ENCODE assay signal across 18 cellular contexts in the genomic region with DNA sequence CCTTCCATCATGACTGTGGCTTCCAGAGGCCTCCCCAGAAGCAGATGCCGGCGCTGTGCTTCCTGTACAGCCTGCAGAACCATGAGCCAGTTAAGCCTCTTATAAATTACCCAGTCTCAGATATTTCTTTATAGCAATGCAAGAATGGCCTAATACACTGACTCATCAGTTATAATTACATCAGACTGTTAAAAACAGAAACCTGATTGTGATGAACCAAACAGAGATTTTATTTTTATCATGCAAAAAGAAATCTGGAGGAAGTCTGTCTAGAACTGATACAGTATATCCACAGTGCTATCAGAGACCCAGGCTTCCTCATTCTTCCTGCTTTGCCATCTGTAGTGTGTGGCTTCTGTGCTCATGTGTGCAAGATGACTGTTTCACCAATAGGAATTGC.
DNase-seq lines count a peak whose midpoint lies in the region; FAIRE-seq and TF ChIP-seq lines count a peak whose summit lies in the region.
"Had no signal": no experiment of that assay in that cellular context is flagged by ENCODE, and none has a peak within 500 bp of the region (broad histone marks: within the 10 kb centered on the region; RNA-seq: fewer than 3 reads in every experiment).

No MANE protein-coding gene starts in this region.

- H3K4me1 ChIP-seq in keratinocyte (ENCODE audit: control insufficient read depth, extremely low read depth, insufficient read depth, low read length) (no peaks in the 10 kb centered on the region), prostate gland (replicated peaks) (no peaks in the 10 kb centered on the region)

- WGBS in prostate gland, result 93% methylated on average over 2 of the region's 2 CpGs

- H3K9ac ChIP-seq in keratinocyte (ENCODE audit: control insufficient read depth, extremely low read depth, insufficient read depth, low read length), result no peak overlapping the region

- H3K4me3 Mint-ChIP-seq in type B pancreatic cell, result no peak overlapping the region
- H3K4me3 Mint-ChIP-seq: CD4-positive, alpha-beta memory T cell; HFFc6 had no signal

- H3K4me2 ChIP-seq in keratinocyte (ENCODE audit: control insufficient read depth, extremely low read depth, insufficient read depth, low read depth, low read length), result no peak overlapping the region

- H3K27ac ChIP-seq in keratinocyte (ENCODE audit: control insufficient read depth, insufficient read depth, low read length), result no peak overlapping the region
- no peak overlapping the region for H3K27ac ChIP-seq in prostate gland

- H2AFZ ChIP-seq in keratinocyte (ENCODE audit: control insufficient read depth, low read length), result no peak overlapping the region

- no peaks in the 10 kb centered on the region for H3K4me1 Mint-ChIP-seq in type B pancreatic cell (ENCODE audit: unreplicated experiment)
- H3K4me1 Mint-ChIP-seq: CD4-positive, alpha-beta memory T cell had no signal

- H3K27me3 ChIP-seq in keratinocyte (ENCODE audit: control insufficient read depth, extremely low read depth, insufficient read depth, low read length) (no peaks in the 10 kb centered on the region), prostate gland (replicated peaks; ENCODE audit: insufficient read depth) (no peaks in the 10 kb centered on the region)

- dilution Hi-C loops in keratinocyte (cut with MboI; ENCODE audit: extremely low pct_ligation_motif_present, low sequenced_read_pairs), result no loop called here

- no peaks in the 10 kb centered on the region for H3K9me3 Mint-ChIP-seq in type B pancreatic cell

- peaks cover 3% of the 10 kb centered on the region for H3K27me3 Mint-ChIP-seq in type B pancreatic cell

- TF ChIP-seq CTCF in keratinocyte (optimal IDR thresholded peaks at IDR 0.05 in 1 of 3, IDR thresholded peaks at IDR 0.05 in 1 of 3, conservative IDR thresholded peaks at IDR 0.05 in 1 of 3; ENCODE audit: extremely low read depth in 1 of 3, insufficient read depth in 2 of 3, low read length in 3 of 3), result no peak
- TF ChIP-seq CTCF in prostate gland (IDR thresholded peaks at IDR 0.05), result no peak
- no peak for TF ChIP-seq CTCF in type B pancreatic cell (conservative IDR thresholded peaks at IDR 0.05)

- H3K79me2 ChIP-seq in keratinocyte (ENCODE audit: control insufficient read depth, insufficient read depth, low read length), result no peaks in the 10 kb centered on the region

- no peaks in the 10 kb centered on the region for H4K20me1 ChIP-seq in keratinocyte (ENCODE audit: control insufficient read depth, extremely low read depth, insufficient read depth, low read length)

- intact Hi-C loops in prostate gland (cut with DNase I), result no loop called here

- TF ChIP-seq POLR2A in prostate gland (IDR thresholded peaks at IDR 0.05), result no peak

- DNase-seq in CMK (ENCODE audit: low read depth) (peak; percentile 46), MV-4-11 (lab: John Stamatoyannopoulos, UW) (peak; percentile 35), amniotic epithelial cell (ENCODE audit: low read depth) (peak; percentile 20), keratinocyte (ENCODE audit: low read depth, low spot score) (no peak), prostate gland (ENCODE audit: low spot score) (no peak), activated gamma-delta T cell treated with Interleukin-2 at 50 U/mL for 16 hours (no peak), type B pancreatic cell (ENCODE audit: extremely low spot score, unreplicated experiment) (no peak)
- DNase-seq: AML-193; CD4-positive, alpha-beta memory T cell; HFFc6; MM.1S; NCI-H1417 treated with DMSO at 0.1 percent for 48 hours; NCI-H2029; NCI-H2171 treated with DMSO at 0.1 percent for 48 hours; NCI-H774; Right ventricle myocardium superior had no signal

- H3K9me3 ChIP-seq in keratinocyte (ENCODE audit: control insufficient read depth, low read depth, low read length) (peaks cover 2% of the 10 kb centered on the region), prostate gland (no peaks in the 10 kb centered on the region)

- H3K36me3 ChIP-seq in keratinocyte (ENCODE audit: control insufficient read depth in 2 of 2, extremely low read depth in 1 of 2, insufficient read depth in 2 of 2, low read length in 2 of 2) (no peaks in the 10 kb centered on the region), prostate gland (no peaks in the 10 kb centered on the region)

- H3K27ac Mint-ChIP-seq in type B pancreatic cell, result no peak overlapping the region
- H3K27ac Mint-ChIP-seq: CD4-positive, alpha-beta memory T cell; HFFc6 had no signal

- H3K36me3 Mint-ChIP-seq in type B pancreatic cell, result no peaks in the 10 kb centered on the region
- H3K36me3 Mint-ChIP-seq: CD4-positive, alpha-beta memory T cell had no signal

- FAIRE-seq in keratinocyte (lab: Jason Lieb, UNC), result peak; percentile 32
- FAIRE-seq: H1, HepG2 had no signal

- H3K9me1 ChIP-seq in keratinocyte (ENCODE audit: control insufficient read depth, extremely low read depth, insufficient read depth, low read length), result no peaks in the 10 kb centered on the region

- H3K4me3 ChIP-seq in keratinocyte (ENCODE audit: control insufficient read depth in 2 of 3, extremely low read depth in 1 of 3, insufficient read depth in 2 of 3, low read depth in 1 of 3, low read length in 3 of 3) (no peak overlapping the region), prostate gland (no peak overlapping the region)

Comparison
In these comparisons a context has a peak if more than half of its experiments do, and no peak if none do; other contexts are left out.
1. DNase-seq: peak in CMK (single experiment), MV-4-11 (single experiment) and amniotic epithelial cell (single experiment); none in keratinocyte (single experiment), prostate gland (single experiment), activated gamma-delta T cell treated with Interleukin-2 at 50 U/mL for 16 hours (single experiment) and type B pancreatic cell (single experiment).